In genomic region chr13:78971355-78971754, GRCh38 we compare ENCODE assay signal across 2 cellular contexts.
TF ChIP-seq lines count a peak whose summit lies in the region.

No MANE protein-coding gene starts in this region.

TF ChIP-seq in HepG2, 621 proteins besides CTCF, POLR2A, EP300 and RAD21 (continued from another document):
- peak; percentile 63 to 86; a peak in 3 of 4 replicates for TF ChIP-seq MAFK (conservative IDR thresholded peaks at IDR 0.05 in 1 of 2, IDR thresholded peaks at IDR 0.05 in 1 of 2; ENCODE audit: low read length in 2 of 2)
- TF ChIP-seq CCAR2 (optimal IDR thresholded peaks at IDR 0.05; ENCODE audit: low read depth, low read length): no peak
- no peak for TF ChIP-seq TCF7L2 (IDR thresholded peaks at IDR 0.05; ENCODE audit: low read depth, low read length)
- no peak for TF ChIP-seq HNF4G (IDR thresholded peaks at IDR 0.05; ENCODE audit: borderline replicate concordance, low read depth, low read length)
- no peak for TF ChIP-seq HNF4G (CRISPR knock-in tag; IDR thresholded peaks at IDR 0.05; ENCODE audit: borderline replicate concordance, low read depth)
- TF ChIP-seq, protein P1, sequence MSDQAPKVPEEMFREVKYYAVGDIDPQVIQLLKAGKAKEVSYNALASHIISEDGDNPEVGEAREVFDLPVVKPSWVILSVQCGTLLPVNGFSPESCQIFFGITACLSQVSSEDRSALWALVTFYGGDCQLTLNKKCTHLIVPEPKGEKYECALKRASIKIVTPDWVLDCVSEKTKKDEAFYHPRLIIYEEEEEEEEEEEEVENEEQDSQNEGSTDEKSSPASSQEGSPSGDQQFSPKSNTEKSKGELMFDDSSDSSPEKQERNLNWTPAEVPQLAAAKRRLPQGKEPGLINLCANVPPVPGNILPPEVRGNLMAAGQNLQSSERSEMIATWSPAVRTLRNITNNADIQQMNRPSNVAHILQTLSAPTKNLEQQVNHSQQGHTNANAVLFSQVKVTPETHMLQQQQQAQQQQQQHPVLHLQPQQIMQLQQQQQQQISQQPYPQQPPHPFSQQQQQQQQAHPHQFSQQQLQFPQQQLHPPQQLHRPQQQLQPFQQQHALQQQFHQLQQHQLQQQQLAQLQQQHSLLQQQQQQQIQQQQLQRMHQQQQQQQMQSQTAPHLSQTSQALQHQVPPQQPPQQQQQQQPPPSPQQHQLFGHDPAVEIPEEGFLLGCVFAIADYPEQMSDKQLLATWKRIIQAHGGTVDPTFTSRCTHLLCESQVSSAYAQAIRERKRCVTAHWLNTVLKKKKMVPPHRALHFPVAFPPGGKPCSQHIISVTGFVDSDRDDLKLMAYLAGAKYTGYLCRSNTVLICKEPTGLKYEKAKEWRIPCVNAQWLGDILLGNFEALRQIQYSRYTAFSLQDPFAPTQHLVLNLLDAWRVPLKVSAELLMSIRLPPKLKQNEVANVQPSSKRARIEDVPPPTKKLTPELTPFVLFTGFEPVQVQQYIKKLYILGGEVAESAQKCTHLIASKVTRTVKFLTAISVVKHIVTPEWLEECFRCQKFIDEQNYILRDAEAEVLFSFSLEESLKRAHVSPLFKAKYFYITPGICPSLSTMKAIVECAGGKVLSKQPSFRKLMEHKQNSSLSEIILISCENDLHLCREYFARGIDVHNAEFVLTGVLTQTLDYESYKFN (CRISPR knock-in tag; conservative IDR thresholded peaks at IDR 0.05): no peak

TF ChIP-seq in IMR-90, 13 proteins besides CTCF, POLR2A, EP300 and RAD21:
- TF ChIP-seq, protein P2, sequence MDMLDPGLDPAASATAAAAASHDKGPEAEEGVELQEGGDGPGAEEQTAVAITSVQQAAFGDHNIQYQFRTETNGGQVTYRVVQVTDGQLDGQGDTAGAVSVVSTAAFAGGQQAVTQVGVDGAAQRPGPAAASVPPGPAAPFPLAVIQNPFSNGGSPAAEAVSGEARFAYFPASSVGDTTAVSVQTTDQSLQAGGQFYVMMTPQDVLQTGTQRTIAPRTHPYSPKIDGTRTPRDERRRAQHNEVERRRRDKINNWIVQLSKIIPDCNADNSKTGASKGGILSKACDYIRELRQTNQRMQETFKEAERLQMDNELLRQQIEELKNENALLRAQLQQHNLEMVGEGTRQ (IDR thresholded peaks at IDR 0.05; ENCODE audit: low read depth, low read length): no peak
- TF ChIP-seq MAFK (IDR thresholded peaks at IDR 0.05; ENCODE audit: low read depth, low read length) (peak; percentile 74), RFX5 (IDR thresholded peaks at IDR 0.05; ENCODE audit: low read depth, low read length) (no peak), CHD1 (IDR thresholded peaks at IDR 0.05; ENCODE audit: low read depth, low read length) (no peak), SMC3 (IDR thresholded peaks at IDR 0.05; ENCODE audit: low read depth, low read length) (no peak), CEBPB (IDR thresholded peaks at IDR 0.05; ENCODE audit: low read depth, low read length) (no peak)
